Comparison of ENCODE assay signal across 18 cellular contexts in genomic region chr13:21047087-21047486, GRCh38.
"Had no signal": no experiment of that assay in that cellular context is flagged by ENCODE, and none has a peak within 500 bp of the region (broad histone marks: within the 10 kb centered on the region; RNA-seq: fewer than 3 reads in every experiment).

No MANE protein-coding gene starts in this region.

- H3K9me3 ChIP-seq: right lobe of liver, stomach, testis had no signal

- H3K4me3 ChIP-seq: right lobe of liver, stomach, testis had no signal

- H3K27ac Mint-ChIP-seq: activated CD8-positive, alpha-beta T cell treated with anti-CD3 and anti-CD28 coated beads for 36 hours; activated T-helper 17 cell treated with anti-CD3 and anti-CD28 coated beads, Interleukin-2, amount 50 U/mL, for 72 hours had no signal

- H3K27ac ChIP-seq: right lobe of liver, testis had no signal

- ATAC-seq: activated CD8-positive, alpha-beta T cell treated with anti-CD3 and anti-CD28 coated beads for 36 hours; activated T-helper 17 cell treated with anti-CD3 and anti-CD28 coated beads, Interleukin-2, amount 50 U/mL, for 72 hours; stimulated activated effector memory CD8-positive, alpha-beta T cell treated with anti-CD3 and anti-CD28 coated beads, Interleukin-12 subunit alpha, Interleukin-12 subunit beta, amount 100 ng/mL, for 72 hours had no signal

- H3K4me1 Mint-ChIP-seq: activated T-helper 17 cell treated with anti-CD3 and anti-CD28 coated beads, Interleukin-2, amount 50 U/mL, for 72 hours had no signal

- H3K27me3 Mint-ChIP-seq: activated CD8-positive, alpha-beta T cell treated with anti-CD3 and anti-CD28 coated beads for 36 hours; activated T-helper 17 cell treated with anti-CD3 and anti-CD28 coated beads, Interleukin-2, amount 50 U/mL, for 72 hours had no signal

- H3K27me3 ChIP-seq: right lobe of liver, stomach, testis had no signal

- H3K9me3 Mint-ChIP-seq: activated CD8-positive, alpha-beta T cell treated with anti-CD3 and anti-CD28 coated beads for 36 hours; activated T-helper 17 cell treated with anti-CD3 and anti-CD28 coated beads, Interleukin-2, amount 50 U/mL, for 72 hours; nephron; stimulated activated effector memory CD8-positive, alpha-beta T cell treated with anti-CD3 and anti-CD28 coated beads, Interleukin-12 subunit alpha, Interleukin-12 subunit beta, amount 100 ng/mL, for 72 hours had no signal

- H3K4me3 Mint-ChIP-seq: activated CD8-positive, alpha-beta T cell treated with anti-CD3 and anti-CD28 coated beads for 36 hours; activated T-helper 17 cell treated with anti-CD3 and anti-CD28 coated beads, Interleukin-2, amount 50 U/mL, for 72 hours; nephron; stimulated activated effector memory CD8-positive, alpha-beta T cell treated with anti-CD3 and anti-CD28 coated beads, Interleukin-12 subunit alpha, Interleukin-12 subunit beta, amount 100 ng/mL, for 72 hours had no signal

- H3K4me1 ChIP-seq: testis had no signal

- DNase-seq: activated CD4-positive, alpha-beta T cell treated with anti-CD3 and anti-CD28 coated beads for 48 hours; activated CD4-positive, CD25-positive, alpha-beta regulatory T cell; activated CD8-positive, alpha-beta T cell treated with anti-CD3 and anti-CD28 coated beads for 36 hours; activated naive CD4-positive, alpha-beta T cell; activated T-cell treated with anti-CD3 and anti-CD28 coated beads, Interleukin-2, amount 50 U/mL, for 1 hour; anterior cingulate cortex; effector CD4-positive, alpha-beta T cell; hippocampal formation; midbrain; occipital lobe; right lobe of liver; stimulated activated CD4-positive, alpha-beta T cell treated with anti-CD3 and anti-CD28 coated beads, Interleukin-4, amount 100 ng/mL, for 24 hours; stomach; T1000; testis had no signal
